ENCODE assay signal across 8 cellular contexts in the genomic region with DNA sequence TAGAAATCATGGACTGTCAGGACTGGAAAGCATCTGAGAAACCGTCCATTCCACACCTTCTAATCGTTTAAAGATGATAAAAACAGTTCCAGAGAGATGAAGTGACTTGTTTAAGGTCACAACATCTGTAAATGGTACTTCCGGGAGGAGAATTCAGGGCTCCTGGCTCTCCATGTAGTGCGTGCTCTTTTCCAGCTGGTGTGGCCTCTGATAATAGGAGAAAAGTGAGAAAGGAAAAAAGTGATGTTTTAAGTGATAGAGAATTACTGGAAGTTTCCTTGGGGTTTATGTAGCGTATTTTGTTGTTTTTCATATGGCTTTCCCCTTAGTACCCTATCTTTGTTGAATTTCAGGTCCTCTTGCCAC. TPM values are rescaled to one million over a fixed set of nuclear protein-coding genes. Genes with fewer than 3 reads are reported as not detected.
DNase-seq lines count a peak whose midpoint lies in the region; ATAC-seq, FAIRE-seq and TF ChIP-seq lines count a peak whose summit lies in the region.

No MANE protein-coding gene starts in this region.

- H3K4me3 ChIP-seq in astrocyte (ENCODE audit: insufficient read depth, low read depth, low read length) (peak overlapping the region; percentile 92), lower leg skin (ENCODE audit: low read depth, poor library complexity, severe bottlenecking) (peak overlapping the region; percentile 72), uterus (peak overlapping the region; percentile 78 to 87)

- no peak for DNase-seq in activated naive CD4-positive, alpha-beta T cell treated with anti-CD3 and anti-CD28 coated beads, Interleukin-2, amount 10 ng/mL, durations not matched to agents 7 days and 5 days
- DNase-seq in activated naive CD4-positive, alpha-beta T cell treated with anti-CD3 and anti-CD28 coated beads, Interleukin-2, amount 50 U/mL, for 16 hours = no peak
- DNase-seq in astrocyte (ENCODE audit: low read depth) = no peak
- no peak for DNase-seq in lower leg skin (ENCODE audit: low spot score in 2 of 2)
- DNase-seq in uterus = no peak
- no peak for DNase-seq in SKM-1 treated with dmso at 0.1 percent for 144 hours (lab: John Stamatoyannopoulos, UW; ENCODE audit: unreplicated experiment)
- no peak for DNase-seq in GM19238 (ENCODE audit: insufficient read length, low spot score)

- H3K27ac ChIP-seq in astrocyte (ENCODE audit: low read depth, low read length) (peak overlapping the region; percentile 100), uterus (peak overlapping the region; percentile 94 to 95)

- CTCF ChIA-PET in activated naive CD4-positive, alpha-beta T cell treated with anti-CD3 and anti-CD28 coated beads, Interleukin-2, amount 10 ng/mL, durations not matched to agents 7 days and 5 days (lab: Charles Lee) = interaction anchor here (0.9 to 1.5 kb wide), 2 partner anchors 9 to 31 kb away, joined by 3 to 6 read pairs; no protein-coding TSS in a partner anchor

- peaks cover 58% of the 10 kb centered on the region for H3K79me2 ChIP-seq in astrocyte (ENCODE audit: insufficient read depth, low read length)

- H3K9ac ChIP-seq in astrocyte (ENCODE audit: low read length) = peak overlapping the region; percentile 98

- H3K4me1 ChIP-seq in astrocyte (ENCODE audit: insufficient read depth, low read length) (peaks cover 17% of the 10 kb centered on the region), uterus (peaks cover 0 to 9% of the 10 kb centered on the region in 2 donors)

- H3K27ac Mint-ChIP-seq in activated naive CD4-positive, alpha-beta T cell treated with anti-CD3 and anti-CD28 coated beads, Interleukin-2, amount 10 ng/mL, durations not matched to agents 7 days and 5 days = peak overlapping the region; percentile 100
- H3K27ac Mint-ChIP-seq in astrocyte (ENCODE audit: unreplicated experiment) = peak overlapping the region; percentile 100

- peak; percentile 33 for ATAC-seq in HG03342 (IDR thresholded peaks at IDR 0.05; ENCODE audit: unreplicated experiment)

- H3K36me3 ChIP-seq in astrocyte (ENCODE audit: insufficient read depth, low read length) (peaks cover 19% of the 10 kb centered on the region), uterus (no peaks in the 10 kb centered on the region)

- intact Hi-C loops in lower leg skin (cut with DNase I; ENCODE audit: low total_unique reads) = no loop called here
- intact Hi-C loops in uterus (cut with DNase I; ENCODE audit: low total_unique reads) = no loop called here

- H3K9me3 ChIP-seq in astrocyte (ENCODE audit: insufficient read depth, low read depth, low read length) = no peaks in the 10 kb centered on the region
- no peaks in the 10 kb centered on the region for H3K9me3 ChIP-seq in uterus

- 5 to 8% methylated on average over 5 of the region's 5 CpGs for WGBS in lower leg skin, 2 donors

- H2AFZ ChIP-seq in astrocyte (ENCODE audit: low read depth, low read length) = peak overlapping the region; percentile 45

- H4K20me1 ChIP-seq in astrocyte (ENCODE audit: insufficient read depth, low read length) = peaks cover 8% of the 10 kb centered on the region

- peaks cover 51% of the 10 kb centered on the region for H3K4me1 Mint-ChIP-seq in activated naive CD4-positive, alpha-beta T cell treated with anti-CD3 and anti-CD28 coated beads, Interleukin-2, amount 10 ng/mL, durations not matched to agents 7 days and 5 days
- H3K4me1 Mint-ChIP-seq in astrocyte (ENCODE audit: low read depth, unreplicated experiment) = peaks cover 16% of the 10 kb centered on the region

- TF ChIP-seq CTCF in astrocyte (IDR thresholded peaks at IDR 0.05; ENCODE audit: insufficient read depth, low read depth, low read length) (no peak), lower leg skin (IDR thresholded peaks at IDR 0.05) (no peak), uterus (IDR thresholded peaks at IDR 0.05) (no peak)

- H3K9me3 Mint-ChIP-seq in activated naive CD4-positive, alpha-beta T cell treated with anti-CD3 and anti-CD28 coated beads, Interleukin-2, amount 10 ng/mL, durations not matched to agents 7 days and 5 days = no peaks in the 10 kb centered on the region
- H3K9me3 Mint-ChIP-seq in astrocyte (ENCODE audit: unreplicated experiment) = no peaks in the 10 kb centered on the region

- peak; percentile 20 for FAIRE-seq in astrocyte (lab: Jason Lieb, UNC)

- peak overlapping the region; percentile 97 for H3K4me3 Mint-ChIP-seq in activated naive CD4-positive, alpha-beta T cell treated with anti-CD3 and anti-CD28 coated beads, Interleukin-2, amount 10 ng/mL, durations not matched to agents 7 days and 5 days
- peak overlapping the region; percentile 98 for H3K4me3 Mint-ChIP-seq in astrocyte (ENCODE audit: unreplicated experiment)

- peak overlapping the region; percentile 90 for H3K4me2 ChIP-seq in astrocyte (ENCODE audit: low read length)

- H3K36me3 Mint-ChIP-seq in activated naive CD4-positive, alpha-beta T cell treated with anti-CD3 and anti-CD28 coated beads, Interleukin-2, amount 10 ng/mL, durations not matched to agents 7 days and 5 days = peaks cover 28% of the 10 kb centered on the region
- H3K36me3 Mint-ChIP-seq in astrocyte (ENCODE audit: low read depth, unreplicated experiment) = peaks cover 5% of the 10 kb centered on the region

- no peak for TF ChIP-seq POLR2A in lower leg skin (IDR thresholded peaks at IDR 0.05)
- TF ChIP-seq POLR2A in uterus (IDR thresholded peaks at IDR 0.05) = no peak

- peaks cover 3% of the 10 kb centered on the region for H3K27me3 Mint-ChIP-seq in activated naive CD4-positive, alpha-beta T cell treated with anti-CD3 and anti-CD28 coated beads, Interleukin-2, amount 10 ng/mL, durations not matched to agents 7 days and 5 days
- H3K27me3 Mint-ChIP-seq in astrocyte (ENCODE audit: low read depth, unreplicated experiment) = no peaks in the 10 kb centered on the region

- no peaks in the 10 kb centered on the region for H3K27me3 ChIP-seq in astrocyte (ENCODE audit: insufficient read depth, low read length)
- no peaks in the 10 kb centered on the region for H3K27me3 ChIP-seq in uterus

RNA-seq across cellular contexts. Expression of a gene that starts 0.7 kb away (rescaled TPM):
- total RNA-seq in astrocyte (21.6 and 22.6 TPM in 2 replicates), lower leg skin (10 to 100 TPM; 16.9 to 29.1 (median 21.3) TPM), uterus (10 to 100 TPM; 10.2 to 62.6 (median 22.8) TPM)

RNA-seq across cellular contexts. Expression of a gene that starts 8.5 kb away (rescaled TPM):
- 25.1 and 26.1 TPM in 2 replicates for total RNA-seq in astrocyte
- total RNA-seq in lower leg skin = 10 to 100 TPM; 30.2 to 35.2 (median 34.4) TPM
- total RNA-seq in uterus = 10 to 100 TPM; 21.0 to 38.7 (median 24.2) TPM
